In the genomic region with DNA sequence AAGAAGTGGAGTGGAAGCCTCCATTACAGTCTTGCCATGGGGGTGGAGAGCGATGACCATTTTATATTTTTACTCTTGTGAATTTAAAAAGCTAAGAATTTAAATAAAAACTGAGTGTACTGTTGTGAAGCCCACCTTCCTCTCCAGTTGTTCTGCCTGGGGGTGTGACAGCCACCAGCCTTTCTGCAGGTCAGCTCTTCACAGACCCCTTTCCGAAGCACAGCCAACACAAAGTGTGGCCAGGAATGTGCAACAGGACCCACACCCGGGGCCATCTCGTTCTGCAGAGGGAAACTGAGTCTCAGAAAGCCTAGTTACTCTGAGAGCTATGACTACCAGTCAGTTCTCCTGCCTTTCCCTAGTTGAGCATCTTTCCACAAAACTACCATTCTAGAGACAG, we compare ENCODE assay signal across 1 cellular context.
TF ChIP-seq lines count a peak whose summit lies in the region.

No MANE protein-coding gene starts in this region.

TF ChIP-seq in K562, 482 proteins besides CTCF, POLR2A, EP300 and RAD21:
- TF ChIP-seq, protein P1, sequence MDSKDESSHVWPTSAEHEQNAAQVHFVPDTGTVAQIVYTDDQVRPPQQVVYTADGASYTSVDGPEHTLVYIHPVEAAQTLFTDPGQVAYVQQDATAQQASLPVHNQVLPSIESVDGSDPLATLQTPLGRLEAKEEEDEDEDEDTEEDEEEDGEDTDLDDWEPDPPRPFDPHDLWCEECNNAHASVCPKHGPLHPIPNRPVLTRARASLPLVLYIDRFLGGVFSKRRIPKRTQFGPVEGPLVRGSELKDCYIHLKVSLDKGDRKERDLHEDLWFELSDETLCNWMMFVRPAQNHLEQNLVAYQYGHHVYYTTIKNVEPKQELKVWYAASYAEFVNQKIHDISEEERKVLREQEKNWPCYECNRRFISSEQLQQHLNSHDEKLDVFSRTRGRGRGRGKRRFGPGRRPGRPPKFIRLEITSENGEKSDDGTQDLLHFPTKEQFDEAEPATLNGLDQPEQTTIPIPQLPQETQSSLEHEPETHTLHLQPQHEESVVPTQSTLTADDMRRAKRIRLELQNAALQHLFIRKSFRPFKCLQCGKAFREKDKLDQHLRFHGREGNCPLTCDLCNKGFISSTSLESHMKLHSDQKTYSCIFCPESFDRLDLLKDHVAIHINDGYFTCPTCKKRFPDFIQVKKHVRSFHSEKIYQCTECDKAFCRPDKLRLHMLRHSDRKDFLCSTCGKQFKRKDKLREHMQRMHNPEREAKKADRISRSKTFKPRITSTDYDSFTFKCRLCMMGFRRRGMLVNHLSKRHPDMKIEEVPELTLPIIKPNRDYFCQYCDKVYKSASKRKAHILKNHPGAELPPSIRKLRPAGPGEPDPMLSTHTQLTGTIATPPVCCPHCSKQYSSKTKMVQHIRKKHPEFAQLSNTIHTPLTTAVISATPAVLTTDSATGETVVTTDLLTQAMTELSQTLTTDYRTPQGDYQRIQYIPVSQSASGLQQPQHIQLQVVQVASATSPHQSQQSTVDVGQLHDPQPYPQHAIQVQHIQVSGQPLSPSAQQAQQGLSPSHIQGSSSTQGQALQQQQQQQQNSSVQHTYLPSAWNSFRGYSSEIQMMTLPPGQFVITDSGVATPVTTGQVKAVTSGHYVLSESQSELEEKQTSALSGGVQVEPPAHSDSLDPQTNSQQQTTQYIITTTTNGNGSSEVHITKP (IDR thresholded peaks at IDR 0.05; ENCODE audit: partially characterized antibody) = peak; percentile 96
- TF ChIP-seq, protein P2, sequence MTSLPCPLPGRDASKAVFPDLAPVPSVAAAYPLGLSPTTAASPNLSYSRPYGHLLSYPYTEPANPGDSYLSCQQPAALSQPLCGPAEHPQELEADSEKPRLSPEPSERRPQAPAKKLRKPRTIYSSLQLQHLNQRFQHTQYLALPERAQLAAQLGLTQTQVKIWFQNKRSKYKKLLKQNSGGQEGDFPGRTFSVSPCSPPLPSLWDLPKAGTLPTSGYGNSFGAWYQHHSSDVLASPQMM (CRISPR knock-in tag; IDR thresholded peaks at IDR 0.05) = no peak
